ENCODE assay signal across 24 cellular contexts in genomic region chr12:55845349-55845748, GRCh38. TPM values are rescaled to one million over a fixed set of nuclear protein-coding genes. Genes with fewer than 3 reads are reported as not detected.
DNase-seq lines count a peak whose midpoint lies in the region; ATAC-seq and TF ChIP-seq lines count a peak whose summit lies in the region.
"Had no signal": no experiment of that assay in that cellular context is flagged by ENCODE, and none has a peak within 500 bp of the region (broad histone marks: within the 10 kb centered on the region; RNA-seq: fewer than 3 reads in every experiment).

No MANE protein-coding gene starts in this region.

- CTCF ChIA-PET in MCF 10A (lab: Yijun Ruan, JAX): interaction anchor here (1.1 to 1.2 kb wide), 2 partner anchors 9 to 21 kb away, joined by 3 to 6 read pairs; no protein-coding TSS in a partner anchor

- WGBS in neuronal stem cell (ENCODE audit: extremely low coverage in 2 of 2, insufficient read length in 2 of 2, insufficient replicate concordance in 1 of 2), 2 donors: no CpG with 5 or more reads among the region's 5 CpGs

- H3K4ac ChIP-seq in neuronal stem cell (ENCODE audit: low read length): no peak overlapping the region

- no peak overlapping the region for H2BK12ac ChIP-seq in neuronal stem cell (ENCODE audit: low read length)

- no peak overlapping the region for H3K14ac ChIP-seq in neuronal stem cell (ENCODE audit: low read length)

- H3K4me1 Mint-ChIP-seq in MCF 10A (ENCODE audit: insufficient read depth, unreplicated experiment): peaks cover 31% of the 10 kb centered on the region

- H3K9me3 Mint-ChIP-seq in MCF 10A (ENCODE audit: unreplicated experiment): no peaks in the 10 kb centered on the region
- H3K9me3 Mint-ChIP-seq: activated naive CD8-positive, alpha-beta T cell treated with anti-CD3 and anti-CD28 coated beads for 36 hours; activated T-helper 1 cell treated with anti-CD3 and anti-CD28 coated beads, Interleukin-12 subunit alpha, Interleukin-12 subunit beta, Interleukin-2, Interleukin-4 antibody, amounts not matched to agents 30 ng/mL and 10 ng/mL and 1 ng/mL, durations not matched to agents 14 hours and 24 hours and 36 hours; natural killer cell treated with Interleukin-12 subunit alpha and Interleukin-12 subunit beta and Interleukin-15 and Interleukin-18, amount 100 ng/mL, for 72 hours; stimulated activated naive B cell treated with anti-CD40 and anti-IgM and Interleukin-4, amounts not matched to agents 10 μg/mL and 1 μg/mL and 100 μg/mL, for 72 hours had no signal

- peak overlapping the region; percentile 82 for H2BK120ac ChIP-seq in neuronal stem cell (ENCODE audit: low read depth, low read length)

- H3K36me3 Mint-ChIP-seq in MCF 10A (ENCODE audit: insufficient read depth, unreplicated experiment): no peaks in the 10 kb centered on the region
- H3K36me3 Mint-ChIP-seq: activated naive CD8-positive, alpha-beta T cell treated with anti-CD3 and anti-CD28 coated beads for 36 hours; natural killer cell treated with Interleukin-12 subunit alpha and Interleukin-12 subunit beta and Interleukin-15 and Interleukin-18, amount 100 ng/mL, for 72 hours; stimulated activated naive B cell treated with anti-CD40 and anti-IgM and Interleukin-4, amounts not matched to agents 10 μg/mL and 1 μg/mL and 100 μg/mL, for 72 hours had no signal

- H3K27me3 ChIP-seq in left ventricle myocardium inferior (ENCODE audit: low read depth) (peaks cover 28% of the 10 kb centered on the region), neuronal stem cell (ENCODE audit: control insufficient read depth in 3 of 3, insufficient read depth in 3 of 3, low read depth in 1 of 3, low read length in 3 of 3) (peaks cover 0 to 11% (median 0%) of the 10 kb centered on the region in 3 experiments), uterus (no peaks in the 10 kb centered on the region)
- H3K27me3 ChIP-seq: BE2C, body of pancreas, tibial artery had no signal

- H3K27ac Mint-ChIP-seq in MCF 10A (ENCODE audit: low read depth, unreplicated experiment): peak overlapping the region; percentile 19
- H3K27ac Mint-ChIP-seq: activated CD4-positive, alpha-beta T cell treated with anti-CD3 and anti-CD28 coated beads for 36 hours; activated naive CD8-positive, alpha-beta T cell treated with anti-CD3 and anti-CD28 coated beads for 36 hours; activated T-helper 1 cell treated with anti-CD3 and anti-CD28 coated beads, Interleukin-12 subunit alpha, Interleukin-12 subunit beta, Interleukin-2, Interleukin-4 antibody, amounts not matched to agents 30 ng/mL and 10 ng/mL and 1 ng/mL, durations not matched to agents 14 hours and 24 hours and 36 hours; stimulated activated naive B cell treated with anti-CD40 and anti-IgM and Interleukin-4, amounts not matched to agents 10 μg/mL and 1 μg/mL and 100 μg/mL, for 72 hours had no signal

- intact Hi-C loops in left ventricle myocardium inferior (cut with micrococcal nuclease): no loop called here
- intact Hi-C loops in left ventricle myocardium superior (cut with micrococcal nuclease): no loop called here
- intact Hi-C loops in MCF 10A (cut with micrococcal nuclease): no loop called here
- intact Hi-C loops in uterus (cut with DNase I; ENCODE audit: low total_unique reads): no loop called here

- no peak overlapping the region for H2AFZ ChIP-seq in neuronal stem cell (ENCODE audit: low read length)

- H2BK15ac ChIP-seq in neuronal stem cell (ENCODE audit: low read length): no peak overlapping the region

- no peak for DNase-seq in left ventricle myocardium inferior
- DNase-seq in left ventricle myocardium superior: no peak
- no peak for DNase-seq in MCF 10A (ENCODE audit: unreplicated experiment)
- DNase-seq in neuronal stem cell (ENCODE audit: low spot score): no peak
- DNase-seq in uterus: no peak
- DNase-seq in NCI-H1694 treated with DMSO at 0.1 percent for 48 hours (lab: John Stamatoyannopoulos, UW): no peak
- no peak for DNase-seq in DMS153 (lab: John Stamatoyannopoulos, UW)
- DNase-seq: activated CD4-positive, alpha-beta T cell treated with anti-CD3 and anti-CD28 coated beads for 36 hours; activated naive CD8-positive, alpha-beta T cell treated with anti-CD3 and anti-CD28 coated beads for 36 hours; BE2C; body of pancreas; COR-L47; DMS79 treated with DMSO at 0.1 percent for 48 hours; MV-4-11; NCI-H1694; NCI-H748 treated with DMSO at 0.1 percent for 48 hours; OCI-M1; posterior cingulate gyrus; stimulated activated naive B cell treated with anti-CD40 and anti-IgM and Interleukin-4, amounts not matched to agents 10 μg/mL and 1 μg/mL and 100 μg/mL, for 72 hours had no signal

- H2AK5ac ChIP-seq in neuronal stem cell (ENCODE audit: low read depth, low read length): no peak overlapping the region

- no peak overlapping the region for H4K91ac ChIP-seq in neuronal stem cell (ENCODE audit: low read depth, low read length, poor library complexity)

- H2BK5ac ChIP-seq in neuronal stem cell (ENCODE audit: low read length): no peak overlapping the region

- H3K4me1 ChIP-seq in left ventricle myocardium inferior (peaks cover 23% of the 10 kb centered on the region), neuronal stem cell (ENCODE audit: control insufficient read depth in 2 of 2, insufficient read depth in 1 of 2, low read depth in 1 of 2, low read length in 2 of 2) (peaks cover 16 to 19% of the 10 kb centered on the region in 2 donors), uterus (peaks cover 7 to 12% of the 10 kb centered on the region in 2 donors)
- H3K4me1 ChIP-seq: body of pancreas had no signal

- ATAC-seq in left ventricle myocardium superior (no peak), GM18498 (IDR thresholded peaks at IDR 0.05; ENCODE audit: unreplicated experiment) (no peak)
- ATAC-seq: activated CD4-positive, alpha-beta T cell treated with anti-CD3 and anti-CD28 coated beads for 36 hours; body of pancreas; natural killer cell treated with Interleukin-12 subunit alpha and Interleukin-12 subunit beta and Interleukin-15 and Interleukin-18, amount 100 ng/mL, for 72 hours; stimulated activated naive B cell treated with anti-CD40 and anti-IgM and Interleukin-4, amounts not matched to agents 10 μg/mL and 1 μg/mL and 100 μg/mL, for 72 hours had no signal

- H3K4me3 Mint-ChIP-seq in MCF 10A (ENCODE audit: unreplicated experiment): no peak overlapping the region
- H3K4me3 Mint-ChIP-seq: activated CD4-positive, alpha-beta T cell treated with anti-CD3 and anti-CD28 coated beads for 36 hours; activated naive CD8-positive, alpha-beta T cell treated with anti-CD3 and anti-CD28 coated beads for 36 hours; activated T-helper 1 cell treated with anti-CD3 and anti-CD28 coated beads, Interleukin-12 subunit alpha, Interleukin-12 subunit beta, Interleukin-2, Interleukin-4 antibody, amounts not matched to agents 30 ng/mL and 10 ng/mL and 1 ng/mL, durations not matched to agents 14 hours and 24 hours and 36 hours; natural killer cell treated with Interleukin-12 subunit alpha and Interleukin-12 subunit beta and Interleukin-15 and Interleukin-18, amount 100 ng/mL, for 72 hours; stimulated activated naive B cell treated with anti-CD40 and anti-IgM and Interleukin-4, amounts not matched to agents 10 μg/mL and 1 μg/mL and 100 μg/mL, for 72 hours had no signal

- no peak overlapping the region for H3K9ac ChIP-seq in neuronal stem cell (ENCODE audit: low read depth, low read length, poor library complexity)

- no peaks in the 10 kb centered on the region for H3K27me3 Mint-ChIP-seq in MCF 10A (ENCODE audit: insufficient read depth, unreplicated experiment)
- H3K27me3 Mint-ChIP-seq: activated naive CD8-positive, alpha-beta T cell treated with anti-CD3 and anti-CD28 coated beads for 36 hours had no signal

- H3K23ac ChIP-seq in neuronal stem cell (ENCODE audit: low read depth, low read length, poor library complexity): no peak overlapping the region

- H3K79me1 ChIP-seq in neuronal stem cell (ENCODE audit: low read depth, low read length): no peaks in the 10 kb centered on the region

- no peak for TF ChIP-seq POLR2A in uterus (IDR thresholded peaks at IDR 0.05)

- H4K8ac ChIP-seq in neuronal stem cell (ENCODE audit: low read depth, low read length): no peak overlapping the region

- no TSS peak for BruUV-seq in MCF 10A (replicated peaks; lab: Mats Ljungman, UMichigan)

- POLR2A ChIA-PET in MCF 10A (lab: Yijun Ruan, JAX): interaction anchor here (0.6 to 1.7 kb wide), 3 partner anchors 9 to 16 kb away, joined by 3 to 5 read pairs (median 4); partner anchors contain the start of gene DNAJC14

- H3K36me3 ChIP-seq in left ventricle myocardium inferior (no peaks in the 10 kb centered on the region), neuronal stem cell (replicated peaks in 1 of 2; ENCODE audit: control insufficient read depth in 2 of 2, insufficient read depth in 2 of 2, low read length in 2 of 2) (no peaks in the 10 kb centered on the region), uterus (no peaks in the 10 kb centered on the region)
- H3K36me3 ChIP-seq: BE2C, tibial artery had no signal

- H3K27ac ChIP-seq in left ventricle myocardium inferior (replicated peaks): peak overlapping the region; percentile 95
- H3K27ac ChIP-seq in neuronal stem cell (replicated peaks; ENCODE audit: low read length): no peak overlapping the region
- H3K27ac ChIP-seq in uterus: peak overlapping the region; percentile 96 to 99
- H3K27ac ChIP-seq: body of pancreas had no signal

- no peak overlapping the region for H3K4me2 ChIP-seq in neuronal stem cell (ENCODE audit: insufficient read depth, low read length, poor library complexity, severe bottlenecking)

- TF ChIP-seq CTCF in left ventricle myocardium inferior (IDR thresholded peaks at IDR 0.05; ENCODE audit: borderline replicate concordance) (no peak), MCF 10A (IDR thresholded peaks at IDR 0.05; ENCODE audit: unreplicated experiment) (no peak), uterus (IDR thresholded peaks at IDR 0.05) (no peak)

- no peak overlapping the region for H3K4me3 ChIP-seq in left ventricle myocardium inferior
- H3K4me3 ChIP-seq in neuronal stem cell (ENCODE audit: low read length in 2 of 2): no peak overlapping the region
- no peak overlapping the region for H3K4me3 ChIP-seq in uterus
- H3K4me3 ChIP-seq: body of pancreas, tibial artery had no signal

- H3K18ac ChIP-seq in neuronal stem cell (ENCODE audit: low read length): peak overlapping the region; percentile 7

- H3K9me3 ChIP-seq in left ventricle myocardium inferior (replicated peaks): no peaks in the 10 kb centered on the region
- H3K9me3 ChIP-seq in neuronal stem cell (replicated peaks in 1 of 2; ENCODE audit: control insufficient read depth in 2 of 2, insufficient read depth in 1 of 2, low read depth in 1 of 2, low read length in 2 of 2): peaks cover 0 to 5% of the 10 kb centered on the region in 2 donors
- no peaks in the 10 kb centered on the region for H3K9me3 ChIP-seq in uterus
- H3K9me3 ChIP-seq: BE2C, body of pancreas, tibial artery had no signal

RNA-seq across cellular contexts. Expression of gene MMP19, which starts 2.6 kb away (rescaled TPM):
- total RNA-seq in left ventricle myocardium inferior: 2.2 TPM
- 2.1 TPM for total RNA-seq in left ventricle myocardium superior
- 3.3 and 3.7 TPM in 2 replicates for total RNA-seq in MCF 10A (2022)
- polyA plus RNA-seq in neuronal stem cell (2013, experiment 1 of 2): 0.24 TPM
- polyA plus RNA-seq in neuronal stem cell (2013, experiment 2 of 2): 0.21 TPM
- total RNA-seq in uterus: 10 to 100 TPM in 2 of 4 donors, 1 to 10 TPM in 2; 5.6 to 36.6 (median 11.4) TPM
- total RNA-seq: activated CD4-positive, alpha-beta T cell treated with anti-CD3 and anti-CD28 coated beads for 36 hours; activated naive CD8-positive, alpha-beta T cell treated with anti-CD3 and anti-CD28 coated beads for 36 hours; activated T-helper 1 cell treated with anti-CD3 and anti-CD28 coated beads, Interleukin-12 subunit alpha, Interleukin-12 subunit beta, Interleukin-2, Interleukin-4 antibody, amounts not matched to agents 30 ng/mL and 10 ng/mL and 1 ng/mL, durations not matched to agents 14 hours and 24 hours and 36 hours; T-helper 1 cell treated with Interleukin-12 subunit alpha and Interleukin-12 subunit beta and Interleukin-4 antibody, amounts not matched to agents 30 ng/mL and 1 ng/mL, for 36 hours had no signal

RNA-seq across cellular contexts. Expression of gene DNAJC14, which starts 16.0 kb away (rescaled TPM):
- total RNA-seq in left ventricle myocardium inferior (18.6 TPM), left ventricle myocardium superior (20.3 TPM), MCF 10A (2022) (27.3 and 29.9 TPM in 2 replicates), uterus (100 to 1,000 TPM in 1 of 4 donors, 10 to 100 TPM in 2, 1 to 10 TPM in 1; 4.1 to 100 (median 40.2) TPM)
- 16.5 TPM for polyA plus RNA-seq in neuronal stem cell (2013, experiment 1 of 2)
- polyA plus RNA-seq in neuronal stem cell (2013, experiment 2 of 2): 16.1 TPM

RNA-seq across cellular contexts. Expression of gene ORMDL2, which starts 27.5 kb away (rescaled TPM):
- total RNA-seq in left ventricle myocardium inferior (13.3 TPM), left ventricle myocardium superior (15.7 TPM), MCF 10A (2022) (54.6 and 55.9 TPM in 2 replicates), uterus (10 to 100 TPM in 1 of 4 donors, 1 to 10 TPM in 3; 1.3 to 38.6 (median 7.5) TPM)
- polyA plus RNA-seq in neuronal stem cell (2013, experiment 1 of 2): 36.2 TPM
- 35.5 TPM for polyA plus RNA-seq in neuronal stem cell (2013, experiment 2 of 2)

RNA-seq across cellular contexts. Expression of gene SARNP, which starts 27.8 kb away (rescaled TPM):
- 53.2 TPM for total RNA-seq in left ventricle myocardium inferior
- total RNA-seq in left ventricle myocardium superior: 51.6 TPM
- total RNA-seq in MCF 10A (2022): 39.2 and 61.1 TPM in 2 replicates
- polyA plus RNA-seq in neuronal stem cell (2013, experiment 1 of 2): 236 TPM
- polyA plus RNA-seq in neuronal stem cell (2013, experiment 2 of 2): 232 TPM
- 100 to 1,000 TPM in 1 of 4 donors, 10 to 100 TPM in 3; 45.9 to 106 (median 66.6) TPM for total RNA-seq in uterus
